Comparison of ENCODE assay signal across 11 cellular contexts in genomic region chr10:71761105-71761511, GRCh38. TPM values are rescaled to one million over a fixed set of nuclear protein-coding genes. Genes with fewer than 3 reads are reported as not detected.
A peak's percentile ranks its signal among the peaks of the same experiment; 100 is the strongest.
DNase-seq lines count a peak whose midpoint lies in the region; ATAC-seq, FAIRE-seq and TF ChIP-seq lines count a peak whose summit lies in the region.
"Had no signal": no experiment of that assay in that cellular context is flagged by ENCODE, and none has a peak within 500 bp of the region (broad histone marks: within the 10 kb centered on the region; RNA-seq: fewer than 3 reads in every experiment).

No MANE protein-coding gene starts in this region.

- no peak overlapping the region for H3K4me3 Mint-ChIP-seq in H9
- H3K4me3 Mint-ChIP-seq: mesothelial cell of epicardium had no signal

- H4K20me1 ChIP-seq in HepG2 (ENCODE audit: insufficient read depth, low read length) (no peaks in the 10 kb centered on the region), H9 (ENCODE audit: control insufficient read depth, insufficient read depth, insufficient read length) (no peaks in the 10 kb centered on the region)

- ATAC-seq in HepG2 (no peak), right lobe of liver (no peak)

- H4K8ac ChIP-seq in mesenchymal stem cell (ENCODE audit: low read length) (no peak overlapping the region), H9 (replicated peaks; ENCODE audit: insufficient read length, low read depth, low read length) (no peak overlapping the region)

- no peaks in the 10 kb centered on the region for H3K23me2 ChIP-seq in H9 (ENCODE audit: insufficient read length, low read depth, low read length, poor library complexity, severe bottlenecking)

- no peaks in the 10 kb centered on the region for H3K9me3 ChIP-seq in HepG2 (ENCODE audit: low read length)
- no peaks in the 10 kb centered on the region for H3K9me3 ChIP-seq in right lobe of liver
- H3K9me3 ChIP-seq in mesenchymal stem cell (ENCODE audit: control insufficient read depth, low read length), result no peaks in the 10 kb centered on the region
- no peaks in the 10 kb centered on the region for H3K9me3 ChIP-seq in H9 (ENCODE audit: control insufficient read depth, low read depth, low read length)

- FAIRE-seq in HepG2 (lab: Jason Lieb, UNC), result no peak
- peak; percentile 83 for FAIRE-seq in urothelium cell line (lab: Jason Lieb, UNC)

- no peak for TF ChIP-seq CTCF in HepG2 (CRISPR knock-in tag; IDR thresholded peaks at IDR 0.05)
- no peak for TF ChIP-seq CTCF in right lobe of liver (IDR thresholded peaks at IDR 0.05)
- no peak for TF ChIP-seq CTCF in H9 (conservative IDR thresholded peaks at IDR 0.05)

- TF ChIP-seq EP300 in HepG2 (IDR thresholded peaks at IDR 0.05; ENCODE audit: low read depth in 2 of 2, low read length in 2 of 2), result no peak
- no peak for TF ChIP-seq EP300 in HepG2 (CRISPR knock-in tag; IDR thresholded peaks at IDR 0.05; ENCODE audit: borderline replicate concordance)

- no peak for TF ChIP-seq RAD21 in HepG2 (CRISPR knock-in tag; IDR thresholded peaks at IDR 0.05)

- H3K4me1 ChIP-seq in HepG2 (ENCODE audit: insufficient read depth, low read length) (peaks cover 35% of the 10 kb centered on the region), right lobe of liver (no peaks in the 10 kb centered on the region), mesenchymal stem cell (ENCODE audit: control insufficient read depth, insufficient read depth, low read depth, low read length) (peaks cover 11% of the 10 kb centered on the region), H9 (ENCODE audit: insufficient read depth, low read length) (no peaks in the 10 kb centered on the region)

- H3K23ac ChIP-seq in mesenchymal stem cell (ENCODE audit: low read length in 2 of 2), result no peak overlapping the region
- H3K23ac ChIP-seq in H9 (ENCODE audit: insufficient read length, low read depth, low read length), result no peak overlapping the region

- H3K27me3 ChIP-seq in HepG2 (ENCODE audit: control insufficient read depth in 1 of 2, insufficient read depth in 2 of 2, low read length in 2 of 2), result peaks cover 7 to 37% of the 10 kb centered on the region in 2 experiments; a peak in 4 of 5 replicates
- no peaks in the 10 kb centered on the region for H3K27me3 ChIP-seq in right lobe of liver
- peaks cover 0 to 50% of the 10 kb centered on the region in 2 experiments for H3K27me3 ChIP-seq in mesenchymal stem cell (ENCODE audit: control insufficient read depth in 1 of 2, insufficient read depth in 1 of 2, low read length in 2 of 2)
- no peaks in the 10 kb centered on the region for H3K27me3 ChIP-seq in H9 (ENCODE audit: insufficient read depth, low read length)

- H2AFZ ChIP-seq in HepG2 (ENCODE audit: low read length) (no peak overlapping the region), mesenchymal stem cell (ENCODE audit: low read depth, low read length) (no peak overlapping the region), H9 (ENCODE audit: low read length) (no peak overlapping the region)

- H2BK20ac ChIP-seq in H9 (ENCODE audit: low read depth, low read length, poor library complexity, severe bottlenecking), result no peak overlapping the region

- H3T11ph ChIP-seq in H9 (ENCODE audit: low read length), result no peak overlapping the region

- H3K27ac ChIP-seq in HepG2 (ENCODE audit: extremely low read length, insufficient read depth, low read length) (no peak overlapping the region), right lobe of liver (no peak overlapping the region), mesenchymal stem cell (ENCODE audit: low read length, poor library complexity, severe bottlenecking) (no peak overlapping the region), H9 (ENCODE audit: insufficient read length, low read depth, low read length) (no peak overlapping the region)

- H3K4me1 Mint-ChIP-seq in H9, result peaks cover 12 to 13% of the 10 kb centered on the region in 2 experiments

- H2BK5ac ChIP-seq in mesenchymal stem cell (ENCODE audit: low read depth, low read length, poor library complexity, severe bottlenecking), result no peak overlapping the region
- H2BK5ac ChIP-seq in H9 (ENCODE audit: insufficient read length, low read length), result no peak overlapping the region

- H4K5ac ChIP-seq in H9 (ENCODE audit: insufficient read length, low read depth, low read length), result no peak overlapping the region

- H3K79me2 ChIP-seq in HepG2 (ENCODE audit: insufficient read depth, low read length), result no peaks in the 10 kb centered on the region
- no peaks in the 10 kb centered on the region; the same call in 1 of the 2 replicates for H3K79me2 ChIP-seq in H9 (ENCODE audit: insufficient read depth, low read length)

- H3K56ac ChIP-seq in H9 (ENCODE audit: insufficient read length, low read depth, low read length), result no peak overlapping the region

- H3K27ac Mint-ChIP-seq in H9, result no peak overlapping the region
- H3K27ac Mint-ChIP-seq: mesothelial cell of epicardium had no signal

- POLR2A ChIA-PET in HepG2 (lab: Yijun Ruan, JAX), result no interaction called here

- H4K91ac ChIP-seq in mesenchymal stem cell (ENCODE audit: low read length) (peak overlapping the region; percentile 64), H9 (ENCODE audit: insufficient read length, low read depth, low read length) (no peak overlapping the region)

- no peaks in the 10 kb centered on the region for H3K79me1 ChIP-seq in mesenchymal stem cell (replicated peaks; ENCODE audit: low read length, poor library complexity, severe bottlenecking)
- H3K79me1 ChIP-seq in H9 (ENCODE audit: insufficient read depth, low read depth, low read length, poor library complexity, severe bottlenecking), result no peaks in the 10 kb centered on the region

- TF ChIP-seq POLR2A in HepG2 (IDR thresholded peaks at IDR 0.05; ENCODE audit: insufficient read depth in 1 of 2, low read depth in 2 of 2, low read length in 2 of 2), result no peak
- TF ChIP-seq POLR2A in right lobe of liver (IDR thresholded peaks at IDR 0.05), result no peak

- H3K27me3 Mint-ChIP-seq in H9 (ENCODE audit: low read depth), result peaks cover 6% of the 10 kb centered on the region

- no peak overlapping the region for H3K4ac ChIP-seq in mesenchymal stem cell (ENCODE audit: low read depth in 1 of 2, low read length in 2 of 2)
- no peak overlapping the region for H3K4ac ChIP-seq in H9 (ENCODE audit: low read depth, low read length)

- no peak overlapping the region for H3K18ac ChIP-seq in mesenchymal stem cell (ENCODE audit: low read depth in 1 of 2, low read length in 2 of 2)
- H3K18ac ChIP-seq in H9 (ENCODE audit: insufficient read length, low read depth, low read length), result no peak overlapping the region

- H2BK120ac ChIP-seq in mesenchymal stem cell (ENCODE audit: low read depth, low read length) (no peak overlapping the region), H9 (ENCODE audit: low read depth, low read length, poor library complexity, severe bottlenecking) (no peak overlapping the region)

- no peak overlapping the region for H3K14ac ChIP-seq in mesenchymal stem cell (ENCODE audit: low read length in 2 of 2)
- no peak overlapping the region for H3K14ac ChIP-seq in H9 (ENCODE audit: insufficient read depth, low read length)

- H2AK5ac ChIP-seq in mesenchymal stem cell (ENCODE audit: low read length, severe bottlenecking) (no peak overlapping the region), H9 (ENCODE audit: insufficient read length, low read length) (no peak overlapping the region)

- H3K36me3 ChIP-seq in HepG2 (replicated peaks in 1 of 2; ENCODE audit: control insufficient read depth in 1 of 2, insufficient read depth in 2 of 2, low read length in 2 of 2) (no peaks in the 10 kb centered on the region), right lobe of liver (no peaks in the 10 kb centered on the region), mesenchymal stem cell (ENCODE audit: control insufficient read depth in 1 of 2, insufficient read depth in 2 of 2, low read depth in 1 of 2, low read length in 2 of 2) (peaks cover 0 to 21% of the 10 kb centered on the region in 2 experiments)

- CTCF ChIA-PET in HepG2 (lab: Yijun Ruan, JAX; ENCODE audit: low intra/inter-chr PET ratio, low total read pairs), result no interaction called here

- H2BK12ac ChIP-seq in mesenchymal stem cell (ENCODE audit: low read length in 2 of 2) (no peak overlapping the region), H9 (ENCODE audit: insufficient read length, low read depth, low read length) (no peak overlapping the region)

- H3K4me3 ChIP-seq in HepG2 (replicated peaks in 1 of 3; ENCODE audit: insufficient read depth in 1 of 3, low read depth in 2 of 3, low read length in 3 of 3), result no peak overlapping the region
- H3K4me3 ChIP-seq in right lobe of liver, result no peak overlapping the region
- no peak overlapping the region for H3K4me3 ChIP-seq in mesenchymal stem cell (ENCODE audit: insufficient read depth in 1 of 2, low read depth in 1 of 2, low read length in 2 of 2)

- DNase-seq in HepG2 (ENCODE audit: low spot score), result no peak
- DNase-seq in right lobe of liver, result no peak
- peak; percentile 37 for DNase-seq in activated T-helper 9 cell treated with anti-CD3 and anti-CD28 coated beads, Interleukin-2, amount 50 U/mL, for 16 hours (ENCODE audit: low read depth)
- no peak for DNase-seq in mesenchymal stem cell
- DNase-seq in urothelium cell line (ENCODE audit: low spot score), result peak; percentile 28
- no peak for DNase-seq in H9
- no peak for DNase-seq in head of caudate nucleus
- DNase-seq in NK-92 (lab: John Stamatoyannopoulos, UW; ENCODE audit: unreplicated experiment), result no peak
- DNase-seq: retina had no signal

- H3K9ac ChIP-seq in HepG2 (ENCODE audit: insufficient read depth, low read depth, low read length), result no peak overlapping the region
- H3K9ac ChIP-seq in mesenchymal stem cell (ENCODE audit: low read length), result no peak overlapping the region
- H3K9ac ChIP-seq in H9 (ENCODE audit: extremely low read depth, insufficient read length, low read length), result no peak overlapping the region

- H3K36me3 Mint-ChIP-seq in H9 (ENCODE audit: insufficient read depth in 1 of 3, low read depth in 3 of 3), result no peaks in the 10 kb centered on the region
- H3K36me3 Mint-ChIP-seq: mesothelial cell of epicardium had no signal

- H3K9me3 Mint-ChIP-seq in H9, result no peaks in the 10 kb centered on the region; a peak in 1 of 5 replicates
- H3K9me3 Mint-ChIP-seq: mesothelial cell of epicardium had no signal

- 63% methylated on average over 3 of the region's 3 CpGs for WGBS in HepG2 (ENCODE audit: low lambda C conversion rate)
- 100% methylated on average over 3 of the region's 3 CpGs for WGBS in right lobe of liver (ENCODE audit: insufficient coverage, low coverage, low lambda C conversion rate, missing lambda C conversion rate)
- WGBS in mesenchymal stem cell, result 100% methylated on average over 3 of the region's 3 CpGs
- WGBS in H9 (ENCODE audit: extremely low coverage, insufficient read length, low lambda C conversion rate), result no CpG with 5 or more reads among the region's 3 CpGs

- intact Hi-C loops in HepG2 (cut with micrococcal nuclease; ENCODE audit: unreplicated experiment) (no loop called here), right lobe of liver (cut with DNase I) (no loop called here), head of caudate nucleus (cut with DNase I) (no loop called here)

- H3K4me2 ChIP-seq in HepG2 (ENCODE audit: low read depth, low read length) (no peak overlapping the region), mesenchymal stem cell (ENCODE audit: low read length, poor library complexity, severe bottlenecking) (no peak overlapping the region), H9 (ENCODE audit: insufficient read depth, insufficient read length, low read length) (no peak overlapping the region)

- no TSS peak for BruUV-seq in HepG2 (replicated peaks; lab: Mats Ljungman, UMichigan)

- no peak overlapping the region for H2BK15ac ChIP-seq in mesenchymal stem cell (ENCODE audit: low read depth, poor library complexity, severe bottlenecking)
- no peak overlapping the region for H2BK15ac ChIP-seq in H9 (ENCODE audit: low read depth, low read length)

- in situ Hi-C loops in HepG2 (cut with HindIII; ENCODE audit: extremely low pct_ligation_motif_present, low pct_unique_long_range_greater_than_20kb), result no loop called here

RNA-seq across cellular contexts. Expression of gene VSIR, which starts 12.2 kb away (rescaled TPM):
- total RNA-seq in HepG2 (2016; rRNA removed; fragmentation: Illumina TruSeq; extraction: Trizol) (0.36 and 0.44 TPM in 2 replicates), right lobe of liver (10 to 100 TPM in 3 of 6 experiments, 1 to 10 TPM in 3; 6.1 to 17.1 (median 10.1) TPM), H9 (2021) (0.11 and 0.31 TPM in 2 replicates)
- 0.26 TPM in 1 of 2 replicates, not detected in the other for total RNA-seq in HepG2 (2016; cell fraction: cytosol; rRNA removed; fragmentation: Illumina TruSeq; extraction: Trizol; ENCODE audit: low read depth)
- total RNA-seq in HepG2 (2016; cell fraction: insoluble cytoplasmic fraction; rRNA removed; fragmentation: Illumina TruSeq; extraction: Trizol), result 0.41 TPM in 1 of 2 replicates, not detected in the other
- 0.14 TPM in 1 of 2 replicates, not detected in the other for total RNA-seq in HepG2 (2016; cell fraction: membrane; rRNA removed; fragmentation: Illumina TruSeq; extraction: Trizol)
- 0.16 and 0.19 TPM in 2 replicates for total RNA-seq in HepG2 (2016; cell fraction: nucleus; rRNA removed; fragmentation: Illumina TruSeq; extraction: Trizol)
- polyA plus RNA-seq in HepG2 (2011; rRNA removed), result 3.2 and 3.8 TPM in 2 replicates
- polyA plus RNA-seq in HepG2 (2011; cell fraction: cytosol; rRNA removed), result 2.2 and 3.9 TPM in 2 replicates
- 2.1 and 3.3 TPM in 2 replicates for polyA plus RNA-seq in HepG2 (2011; cell fraction: nucleus; rRNA removed)
- 0.35 and 0.81 TPM in 2 replicates for polyA plus RNA-seq in HepG2 (2012)
- 0.18 and 0.35 TPM in 2 replicates for polyA plus RNA-seq in HepG2 (2016; cell fraction: cytosol; fragmentation: Illumina TruSeq; extraction: Trizol; ENCODE audit: low read depth)
- polyA plus RNA-seq in HepG2 (2016; cell fraction: insoluble cytoplasmic fraction; fragmentation: Illumina TruSeq; extraction: Trizol; ENCODE audit: low read depth), result 0.23 TPM in 1 of 2 replicates, not detected in the other
- polyA plus RNA-seq in HepG2 (2016; cell fraction: membrane; fragmentation: Illumina TruSeq; extraction: Trizol; ENCODE audit: low read depth), result 0.14 and 0.38 TPM in 2 replicates
- polyA plus RNA-seq in HepG2 (2016; cell fraction: nucleus; fragmentation: Illumina TruSeq; extraction: Trizol; ENCODE audit: insufficient read depth, low read depth), result 0.32 and 1.1 TPM in 2 replicates
- polyA minus RNA-seq in HepG2 (2011; rRNA and poly(A)+ RNA removed; ENCODE audit: low replicate concordance), result 4.6 and 6.5 TPM in 2 replicates
- 3.0 and 4.5 TPM in 2 replicates for polyA minus RNA-seq in HepG2 (2011; cell fraction: cytosol; rRNA and poly(A)+ RNA removed)
- polyA minus RNA-seq in HepG2 (2011; cell fraction: nucleus; rRNA and poly(A)+ RNA removed), result 1.9 and 2.3 TPM in 2 replicates
- polyA plus RNA-seq in mesenchymal stem cell (2013, experiment 1 of 2), result 3.3 TPM
- polyA plus RNA-seq in mesenchymal stem cell (2013, experiment 2 of 2), result 3.8 TPM

RNA-seq across cellular contexts. Expression of gene C10orf105, which starts 41.5 kb away (rescaled TPM):
- not detected in 2 replicates for total RNA-seq in HepG2 (2016; rRNA removed; fragmentation: Illumina TruSeq; extraction: Trizol)
- total RNA-seq in HepG2 (2016; cell fraction: cytosol; rRNA removed; fragmentation: Illumina TruSeq; extraction: Trizol; ENCODE audit: low read depth), result not detected in 2 replicates
- not detected in 2 replicates for total RNA-seq in HepG2 (2016; cell fraction: insoluble cytoplasmic fraction; rRNA removed; fragmentation: Illumina TruSeq; extraction: Trizol)
- total RNA-seq in HepG2 (2016; cell fraction: membrane; rRNA removed; fragmentation: Illumina TruSeq; extraction: Trizol), result not detected in 2 replicates
- total RNA-seq in HepG2 (2016; cell fraction: nucleus; rRNA removed; fragmentation: Illumina TruSeq; extraction: Trizol), result not detected in 2 replicates
- not detected in 2 replicates for polyA plus RNA-seq in HepG2 (2011; rRNA removed)
- not detected in 2 replicates for polyA plus RNA-seq in HepG2 (2011; cell fraction: cytosol; rRNA removed)
- not detected in 2 replicates for polyA plus RNA-seq in HepG2 (2011; cell fraction: nucleus; rRNA removed)
- polyA plus RNA-seq in HepG2 (2012), result not detected in 2 replicates
- not detected in 2 replicates for polyA plus RNA-seq in HepG2 (2016; cell fraction: cytosol; fragmentation: Illumina TruSeq; extraction: Trizol; ENCODE audit: low read depth)
- polyA plus RNA-seq in HepG2 (2016; cell fraction: insoluble cytoplasmic fraction; fragmentation: Illumina TruSeq; extraction: Trizol; ENCODE audit: low read depth), result not detected in 2 replicates
- not detected in 2 replicates for polyA plus RNA-seq in HepG2 (2016; cell fraction: membrane; fragmentation: Illumina TruSeq; extraction: Trizol; ENCODE audit: low read depth)
- not detected in 2 replicates for polyA plus RNA-seq in HepG2 (2016; cell fraction: nucleus; fragmentation: Illumina TruSeq; extraction: Trizol; ENCODE audit: insufficient read depth, low read depth)
- not detected in 2 replicates for polyA minus RNA-seq in HepG2 (2011; rRNA and poly(A)+ RNA removed; ENCODE audit: low replicate concordance)
- not detected in 2 replicates for polyA minus RNA-seq in HepG2 (2011; cell fraction: cytosol; rRNA and poly(A)+ RNA removed)
- not detected in 2 replicates for polyA minus RNA-seq in HepG2 (2011; cell fraction: nucleus; rRNA and poly(A)+ RNA removed)
- under 1 TPM in 1 of 6 experiments, not detected in 5; 0.05 TPM for total RNA-seq in right lobe of liver
- not detected for polyA plus RNA-seq in mesenchymal stem cell (2013, experiment 1 of 2)
- not detected for polyA plus RNA-seq in mesenchymal stem cell (2013, experiment 2 of 2)
- total RNA-seq in H9 (2021), result 0.24 and 0.26 TPM in 2 replicates
- polyA plus RNA-seq: AG04450 had no signal

Comparison
In these comparisons a context has a peak if more than half of its experiments do, and no peak if none do; other contexts are left out.
1. DNase-seq: peak in activated T-helper 9 cell treated with anti-CD3 and anti-CD28 coated beads, Interleukin-2, amount 50 U/mL, for 16 hours (single experiment) and urothelium cell line (single experiment); none in HepG2 (single experiment), right lobe of liver (0 of 3), mesenchymal stem cell (single experiment), H9 (single experiment), head of caudate nucleus (0 of 42) and NK-92 (single experiment).